In the genomic region with DNA sequence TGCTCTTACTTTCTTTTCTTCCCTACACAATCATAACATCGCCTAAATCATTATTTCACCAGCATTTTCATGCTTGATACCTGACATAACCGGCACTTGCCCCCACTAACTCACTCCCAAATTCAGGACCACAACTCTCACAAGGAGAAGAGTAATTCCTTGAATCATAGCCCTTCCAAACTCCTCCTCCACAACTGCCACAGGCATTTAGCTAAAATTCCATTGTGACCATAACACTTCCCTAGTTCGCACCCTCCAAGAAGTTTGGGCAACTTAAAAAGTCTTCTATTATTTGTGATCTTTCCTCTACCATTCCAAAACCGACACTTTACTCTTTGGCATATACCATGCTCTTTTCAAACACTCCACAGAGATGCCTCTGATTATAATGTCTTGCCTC, we compare ENCODE assay signal across 28 cellular contexts. TPM values are rescaled to one million over a fixed set of nuclear protein-coding genes. Genes with fewer than 3 reads are reported as not detected.
DNase-seq lines count a peak whose midpoint lies in the region; ATAC-seq and TF ChIP-seq lines count a peak whose summit lies in the region.
"Had no signal": no experiment of that assay in that cellular context is flagged by ENCODE, and none has a peak within 500 bp of the region (broad histone marks: within the 10 kb centered on the region; RNA-seq: fewer than 3 reads in every experiment).

No MANE protein-coding gene starts in this region.

- ATAC-seq in activated T-cell treated with anti-CD3 and anti-CD28 coated beads, Interleukin-2, amount 50 U/mL, for 72 hours (replicated peaks in 1 of 2), result no peak
- no peak for ATAC-seq in activated CD8-positive, alpha-beta T cell treated with anti-CD3 and anti-CD28 coated beads, Interleukin-2, amount 10 ng/mL, durations not matched to agents 7 days and 5 days
- no peak for ATAC-seq in naive thymus-derived CD4-positive, alpha-beta T cell
- no peak for ATAC-seq in right lobe of liver
- ATAC-seq: A549, body of pancreas, gastrocnemius medialis, left lung had no signal

- no peaks in the 10 kb centered on the region for H3K27me3 ChIP-seq in CD8-positive, alpha-beta memory T cell (ENCODE audit: insufficient read depth, low read length, poor library complexity, severe bottlenecking)
- no peaks in the 10 kb centered on the region for H3K27me3 ChIP-seq in naive thymus-derived CD4-positive, alpha-beta T cell (ENCODE audit: control insufficient read depth in 2 of 2, insufficient read depth in 2 of 2, low read length in 2 of 2)
- H3K27me3 ChIP-seq in right lobe of liver, result no peaks in the 10 kb centered on the region
- H3K27me3 ChIP-seq: body of pancreas, gastrocnemius medialis, hepatocyte, left lung had no signal

- H3K9me3 Mint-ChIP-seq in activated T-cell treated with anti-CD3 and anti-CD28 coated beads, Interleukin-2, amount 50 U/mL, for 24 hours, result peaks cover 4% of the 10 kb centered on the region
- no peaks in the 10 kb centered on the region for H3K9me3 Mint-ChIP-seq in activated T-cell treated with anti-CD3 and anti-CD28 coated beads, Interleukin-2, amount 50 U/mL, for 72 hours
- H3K9me3 Mint-ChIP-seq in CD8-positive, alpha-beta memory T cell, result no peaks in the 10 kb centered on the region
- H3K9me3 Mint-ChIP-seq in activated CD8-positive, alpha-beta T cell treated with anti-CD3 and anti-CD28 coated beads, Interleukin-2, amount 10 ng/mL, durations not matched to agents 7 days and 5 days (ENCODE audit: insufficient read depth), result no peaks in the 10 kb centered on the region
- peaks cover 0 to 3% (median 0%) of the 10 kb centered on the region in 11 donors for H3K9me3 Mint-ChIP-seq in naive thymus-derived CD4-positive, alpha-beta T cell

- H3K9me3 ChIP-seq in CD8-positive, alpha-beta memory T cell (ENCODE audit: low read length), result no peaks in the 10 kb centered on the region
- no peaks in the 10 kb centered on the region for H3K9me3 ChIP-seq in naive thymus-derived CD4-positive, alpha-beta T cell (ENCODE audit: control insufficient read depth in 2 of 3, low read length in 3 of 3)
- no peaks in the 10 kb centered on the region for H3K9me3 ChIP-seq in right lobe of liver
- H3K9me3 ChIP-seq: A549, body of pancreas, Caco-2, gastrocnemius medialis had no signal

- intact Hi-C loops in naive thymus-derived CD4-positive, alpha-beta T cell (cut with micrococcal nuclease), result loop anchor here in 1 of 2 donors (5.0 kb wide), 1 partner anchor 495 kb away; the partner anchor contains the start of gene U2SURP
- intact Hi-C loops in right lobe of liver (cut with DNase I), result no loop called here

- H3K4me1 Mint-ChIP-seq in activated T-cell treated with anti-CD3 and anti-CD28 coated beads, Interleukin-2, amount 50 U/mL, for 24 hours (ENCODE audit: low read depth), result peaks cover 15% of the 10 kb centered on the region
- peaks cover 17% of the 10 kb centered on the region for H3K4me1 Mint-ChIP-seq in activated T-cell treated with anti-CD3 and anti-CD28 coated beads, Interleukin-2, amount 50 U/mL, for 72 hours (ENCODE audit: low read depth)
- peaks cover 10 to 35% (median 23%) of the 10 kb centered on the region in 3 donors for H3K4me1 Mint-ChIP-seq in CD8-positive, alpha-beta memory T cell
- peaks cover 14% of the 10 kb centered on the region for H3K4me1 Mint-ChIP-seq in activated CD8-positive, alpha-beta T cell treated with anti-CD3 and anti-CD28 coated beads, Interleukin-2, amount 10 ng/mL, durations not matched to agents 7 days and 5 days (ENCODE audit: low read depth)
- peaks cover 3 to 23% (median 14%) of the 10 kb centered on the region in 7 donors for H3K4me1 Mint-ChIP-seq in naive thymus-derived CD4-positive, alpha-beta T cell

- H3K4me3 Mint-ChIP-seq in activated T-cell treated with anti-CD3 and anti-CD28 coated beads, Interleukin-2, amount 50 U/mL, for 24 hours, result no peak overlapping the region
- no peak overlapping the region for H3K4me3 Mint-ChIP-seq in activated T-cell treated with anti-CD3 and anti-CD28 coated beads, Interleukin-2, amount 50 U/mL, for 72 hours
- peak overlapping the region in 1 of 7 donors; percentile 41 for H3K4me3 Mint-ChIP-seq in CD8-positive, alpha-beta memory T cell
- H3K4me3 Mint-ChIP-seq in activated CD8-positive, alpha-beta T cell treated with anti-CD3 and anti-CD28 coated beads, Interleukin-2, amount 10 ng/mL, durations not matched to agents 7 days and 5 days, result no peak overlapping the region
- no peak overlapping the region for H3K4me3 Mint-ChIP-seq in naive thymus-derived CD4-positive, alpha-beta T cell
- H3K4me3 Mint-ChIP-seq: naive B cell had no signal

- no peaks in the 10 kb centered on the region for H3K27me3 Mint-ChIP-seq in activated T-cell treated with anti-CD3 and anti-CD28 coated beads, Interleukin-2, amount 50 U/mL, for 24 hours
- H3K27me3 Mint-ChIP-seq in activated T-cell treated with anti-CD3 and anti-CD28 coated beads, Interleukin-2, amount 50 U/mL, for 72 hours (ENCODE audit: low read depth), result no peaks in the 10 kb centered on the region
- H3K27me3 Mint-ChIP-seq in CD8-positive, alpha-beta memory T cell, result no peaks in the 10 kb centered on the region
- no peaks in the 10 kb centered on the region for H3K27me3 Mint-ChIP-seq in activated CD8-positive, alpha-beta T cell treated with anti-CD3 and anti-CD28 coated beads, Interleukin-2, amount 10 ng/mL, durations not matched to agents 7 days and 5 days (ENCODE audit: low read depth)
- H3K27me3 Mint-ChIP-seq in naive thymus-derived CD4-positive, alpha-beta T cell, result no peaks in the 10 kb centered on the region
- H3K27me3 Mint-ChIP-seq: naive B cell had no signal

- no peak for TF ChIP-seq POLR2A in right lobe of liver (IDR thresholded peaks at IDR 0.05)

- DNase-seq in activated T-cell treated with anti-CD3 and anti-CD28 coated beads, Interleukin-2, amount 50 U/mL, for 24 hours, result no peak
- DNase-seq in activated T-cell treated with anti-CD3 and anti-CD28 coated beads, Interleukin-2, amount 50 U/mL, for 72 hours, result no peak
- no peak for DNase-seq in CD8-positive, alpha-beta memory T cell
- no peak for DNase-seq in activated CD8-positive, alpha-beta T cell treated with anti-CD3 and anti-CD28 coated beads, Interleukin-2, amount 10 ng/mL, durations not matched to agents 7 days and 5 days
- no peak for DNase-seq in naive thymus-derived CD4-positive, alpha-beta T cell
- DNase-seq in GF-D8 (lab: John Stamatoyannopoulos, UW), result no peak
- no peak for DNase-seq in activated effector memory CD4-positive, alpha-beta T cell treated with anti-CD3 and anti-CD28 coated beads, Interleukin-2, amount 50 U/mL, for 16 hours
- no peak for DNase-seq in right lobe of liver
- DNase-seq: activated CD4-positive, CD25-positive, alpha-beta regulatory T cell treated with anti-CD3 and anti-CD28 coated beads, Interleukin-2, amount 50 U/mL, for 72 hours; activated T-cell treated with anti-CD3 and anti-CD28 coated beads, Interleukin-2, amount 50 U/mL, for 48 hours; body of pancreas; Caco-2; cerebellar nuclear complex; gastrocnemius medialis; Karpas-422; left lung; naive B cell; NCI-H1436 treated with DMSO at 0.1 percent for 48 hours; NCI-H446 treated with DMSO at 0.1 percent for 48 hours; NCI-H82; stimulated activated CD4-positive, alpha-beta T cell treated with anti-CD3 and anti-CD28 coated beads, Interleukin-2, amount 100 ng/mL, for 24 hours; T-helper 1 cell; trophoblast cell had no signal

- H3K27ac ChIP-seq in CD8-positive, alpha-beta memory T cell (ENCODE audit: low read depth, low read length), result no peak overlapping the region
- H3K27ac ChIP-seq in naive thymus-derived CD4-positive, alpha-beta T cell (ENCODE audit: low read depth, low read length), result no peak overlapping the region
- no peak overlapping the region for H3K27ac ChIP-seq in right lobe of liver
- H3K27ac ChIP-seq: A549, body of pancreas, gastrocnemius medialis, hepatocyte, HL-60, left lung, RWPE1 had no signal

- H3K27ac Mint-ChIP-seq in activated T-cell treated with anti-CD3 and anti-CD28 coated beads, Interleukin-2, amount 50 U/mL, for 24 hours, result peak overlapping the region; percentile 5
- no peak overlapping the region for H3K27ac Mint-ChIP-seq in activated T-cell treated with anti-CD3 and anti-CD28 coated beads, Interleukin-2, amount 50 U/mL, for 72 hours
- H3K27ac Mint-ChIP-seq in CD8-positive, alpha-beta memory T cell, result peak overlapping the region; percentile 2 to 73 (median 14)
- H3K27ac Mint-ChIP-seq in activated CD8-positive, alpha-beta T cell treated with anti-CD3 and anti-CD28 coated beads, Interleukin-2, amount 10 ng/mL, durations not matched to agents 7 days and 5 days, result peak overlapping the region; percentile 21
- H3K27ac Mint-ChIP-seq in naive thymus-derived CD4-positive, alpha-beta T cell, result peak overlapping the region in 6 of 9 donors; percentile 1 to 72 (median 24)

- POLR2A ChIA-PET in CD8-positive, alpha-beta memory T cell (lab: Charles Lee), result interaction anchor here (0.5 kb wide), 1 partner anchor 224 kb away, joined by 4 read pairs; no protein-coding TSS in a partner anchor
- POLR2A ChIA-PET in activated CD8-positive, alpha-beta T cell treated with anti-CD3 and anti-CD28 coated beads, Interleukin-2, amount 10 ng/mL, durations not matched to agents 7 days and 5 days (lab: Charles Lee), result interaction anchor here (0.6 to 1.5 kb wide), 3 partner anchors 71 to 496 kb away, joined by 3 to 5 read pairs (median 3); partner anchors contain the start of gene ATR
- POLR2A ChIA-PET in naive thymus-derived CD4-positive, alpha-beta T cell (lab: Charles Lee), result interaction anchor here (0.6 kb wide), 1 partner anchor 83 kb away, joined by 3 read pairs; no protein-coding TSS in a partner anchor

- WGBS in right lobe of liver (ENCODE audit: insufficient coverage, low coverage, low lambda C conversion rate, missing lambda C conversion rate), result 100% methylated on average over 4 of the region's 4 CpGs

- H3K4me1 ChIP-seq in CD8-positive, alpha-beta memory T cell (ENCODE audit: insufficient read depth, low read length), result peaks cover 8% of the 10 kb centered on the region
- H3K4me1 ChIP-seq in naive thymus-derived CD4-positive, alpha-beta T cell (ENCODE audit: control insufficient read depth in 2 of 2, insufficient read depth in 2 of 2, low read length in 2 of 2), result peaks cover 0 to 10% of the 10 kb centered on the region in 2 donors
- no peaks in the 10 kb centered on the region for H3K4me1 ChIP-seq in right lobe of liver
- H3K4me1 ChIP-seq: A549, body of pancreas, Caco-2, gastrocnemius medialis, left lung had no signal

- CTCF ChIA-PET in CD8-positive, alpha-beta memory T cell (lab: Charles Lee), result interaction anchor here (1.1 kb wide), 1 partner anchor 28 kb away, joined by 3 read pairs; no protein-coding TSS in a partner anchor
- CTCF ChIA-PET in activated CD8-positive, alpha-beta T cell treated with anti-CD3 and anti-CD28 coated beads, Interleukin-2, amount 10 ng/mL, durations not matched to agents 7 days and 5 days (lab: Charles Lee), result no interaction called here
- CTCF ChIA-PET in naive thymus-derived CD4-positive, alpha-beta T cell (lab: Charles Lee), result no interaction called here

- peaks cover 76% of the 10 kb centered on the region for H3K36me3 Mint-ChIP-seq in activated T-cell treated with anti-CD3 and anti-CD28 coated beads, Interleukin-2, amount 50 U/mL, for 24 hours (ENCODE audit: low read depth)
- H3K36me3 Mint-ChIP-seq in activated T-cell treated with anti-CD3 and anti-CD28 coated beads, Interleukin-2, amount 50 U/mL, for 72 hours (ENCODE audit: insufficient read depth in 2 of 2), result peaks cover 11 to 34% of the 10 kb centered on the region in 2 donors
- H3K36me3 Mint-ChIP-seq in CD8-positive, alpha-beta memory T cell, result peaks cover 4 to 47% (median 27%) of the 10 kb centered on the region in 3 donors
- H3K36me3 Mint-ChIP-seq in activated CD8-positive, alpha-beta T cell treated with anti-CD3 and anti-CD28 coated beads, Interleukin-2, amount 10 ng/mL, durations not matched to agents 7 days and 5 days (ENCODE audit: low read depth), result peaks cover 47% of the 10 kb centered on the region
- peaks cover 4 to 49% (median 39%) of the 10 kb centered on the region in 5 donors for H3K36me3 Mint-ChIP-seq in naive thymus-derived CD4-positive, alpha-beta T cell

- H3K4me3 ChIP-seq in CD8-positive, alpha-beta memory T cell (ENCODE audit: low read length), result no peak overlapping the region
- H3K4me3 ChIP-seq in naive thymus-derived CD4-positive, alpha-beta T cell (ENCODE audit: low read length), result no peak overlapping the region
- H3K4me3 ChIP-seq in right lobe of liver, result no peak overlapping the region
- H3K4me3 ChIP-seq: A549, body of pancreas, gastrocnemius medialis, hepatocyte, left lung, smooth muscle cell had no signal

- peaks cover 5% of the 10 kb centered on the region for H3K36me3 ChIP-seq in CD8-positive, alpha-beta memory T cell (ENCODE audit: insufficient read depth, low read length)
- peaks cover 3 to 15% (median 5%) of the 10 kb centered on the region in 3 experiments for H3K36me3 ChIP-seq in naive thymus-derived CD4-positive, alpha-beta T cell (ENCODE audit: control insufficient read depth in 2 of 3, insufficient read depth in 3 of 3, low read length in 3 of 3)
- peaks cover 0 to 11% (median 0%) of the 10 kb centered on the region in 4 donors for H3K36me3 ChIP-seq in right lobe of liver

- no peak for TF ChIP-seq CTCF in right lobe of liver (IDR thresholded peaks at IDR 0.05)

RNA-seq across cellular contexts. Expression of gene XRN1, which starts 59.4 kb away (rescaled TPM):
- 10 to 100 TPM; 69.7 to 79.3 TPM for total RNA-seq in activated T-cell treated with anti-CD3 and anti-CD28 coated beads, Interleukin-2, amount 50 U/mL, for 72 hours
- total RNA-seq in CD8-positive, alpha-beta memory T cell, result 10 to 100 TPM; 29.0 to 34.6 TPM
- 57.8 TPM for polyA plus RNA-seq in CD8-positive, alpha-beta memory T cell
- total RNA-seq in activated CD8-positive, alpha-beta T cell treated with anti-CD3 and anti-CD28 coated beads, Interleukin-2, amount 10 ng/mL, durations not matched to agents 7 days and 5 days, result 10 to 100 TPM; 58.0 to 59.6 TPM
- total RNA-seq in naive thymus-derived CD4-positive, alpha-beta T cell, result 100 to 1,000 TPM in 3 of 5 experiments, 10 to 100 TPM in 2; 86.1 to 123 (median 103) TPM
- polyA plus RNA-seq in naive thymus-derived CD4-positive, alpha-beta T cell, result 10 to 100 TPM; 40.9 to 84.1 TPM
- 10 to 100 TPM; 21.4 to 30.8 (median 24.8) TPM for total RNA-seq in right lobe of liver
